In the genomic region with DNA sequence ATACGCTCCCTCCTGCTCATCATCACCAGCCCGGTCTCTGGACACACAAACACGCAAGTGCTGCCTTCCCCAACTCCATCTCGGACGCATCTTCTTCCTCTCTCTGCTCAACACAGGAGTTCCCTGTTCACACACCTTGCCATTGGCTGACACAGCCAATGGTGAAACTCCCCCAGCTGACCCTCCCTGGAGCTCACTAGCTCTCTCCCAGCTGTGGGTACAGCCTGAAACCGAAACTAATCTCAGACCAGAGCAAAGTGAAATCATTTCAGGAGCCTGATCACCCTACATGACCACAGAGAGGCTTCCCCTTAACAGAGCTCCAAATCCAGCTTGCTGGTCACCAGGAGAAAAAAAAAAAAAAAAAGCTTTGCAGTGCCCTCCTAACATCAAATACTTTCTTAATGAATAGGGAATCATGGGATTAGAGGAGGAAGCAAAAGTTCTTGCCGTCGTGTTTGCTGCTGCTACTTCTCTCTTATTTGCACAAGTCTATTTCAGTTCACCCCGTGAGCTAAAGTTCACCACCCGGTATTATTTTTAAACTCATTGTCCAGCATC, we compare ENCODE assay signal across 8 cellular contexts. TPM values are rescaled to one million over a fixed set of nuclear protein-coding genes. Genes with fewer than 3 reads are reported as not detected.
DNase-seq lines count a peak whose midpoint lies in the region; ATAC-seq, FAIRE-seq and TF ChIP-seq lines count a peak whose summit lies in the region.

No MANE protein-coding gene starts in this region.

- TF ChIP-seq RAD21 in K562 (CRISPR knock-in tag; conservative IDR thresholded peaks at IDR 0.05 in 1 of 2, IDR thresholded peaks at IDR 0.05 in 1 of 2), result no peak

- H3K36me3 Mint-ChIP-seq in stimulated activated memory B cell treated with anti-CD40 and anti-IgM and Interleukin-4, amounts not matched to agents 10 μg/mL and 1 μg/mL and 100 μg/mL, for 72 hours, result no peaks in the 10 kb centered on the region

- peak; percentile 45 for DNase-seq in DMS79 (lab: John Stamatoyannopoulos, UW)
- peak; percentile 75 for DNase-seq in PC-3
- peak in 2 of 4 experiments; percentile 46 to 53 for DNase-seq in K562 (ENCODE audit: extremely low read depth in 1 of 4, low spot score in 3 of 4)
- no peak for DNase-seq in keratinocyte (ENCODE audit: low read depth, low spot score)
- no peak for DNase-seq in T1000 (lab: John Stamatoyannopoulos, UW)

- peaks cover 51% of the 10 kb centered on the region for H3K27me3 Mint-ChIP-seq in stimulated activated memory B cell treated with anti-CD40 and anti-IgM and Interleukin-4, amounts not matched to agents 10 μg/mL and 1 μg/mL and 100 μg/mL, for 72 hours

- H3K9ac ChIP-seq in PC-3 (ENCODE audit: low read length), result peak overlapping the region; percentile 72
- peak overlapping the region in 1 of 2 experiments; percentile 15; a peak in 1 of 4 replicates for H3K9ac ChIP-seq in K562 (ENCODE audit: insufficient read depth in 1 of 2, low read depth in 2 of 2, low read length in 2 of 2)
- H3K9ac ChIP-seq in keratinocyte (ENCODE audit: control insufficient read depth, extremely low read depth, insufficient read depth, low read length), result peak overlapping the region; percentile 56

- H4K20me1 ChIP-seq in PC-3 (ENCODE audit: low read length), result no peaks in the 10 kb centered on the region
- no peaks in the 10 kb centered on the region for H4K20me1 ChIP-seq in K562 (replicated peaks; ENCODE audit: control insufficient read depth, insufficient read depth, low read length)
- H4K20me1 ChIP-seq in keratinocyte (ENCODE audit: control insufficient read depth, extremely low read depth, insufficient read depth, low read length), result no peaks in the 10 kb centered on the region

- 21% methylated on average over 8 of the region's 10 CpGs for WGBS in K562 (ENCODE audit: insufficient coverage, low coverage, missing lambda C conversion rate)

- H3K9me3 Mint-ChIP-seq in stimulated activated memory B cell treated with anti-CD40 and anti-IgM and Interleukin-4, amounts not matched to agents 10 μg/mL and 1 μg/mL and 100 μg/mL, for 72 hours, result no peaks in the 10 kb centered on the region

- H3K27ac ChIP-seq in PC-3 (ENCODE audit: low read length) (peak overlapping the region; percentile 98), K562 (ENCODE audit: extremely low read depth, low read depth, low read length) (no peak overlapping the region), keratinocyte (ENCODE audit: control insufficient read depth, insufficient read depth, low read length) (peak overlapping the region; percentile 53)

- CTCF ChIA-PET in PC-3 (lab: Charles Lee) (interaction anchor here (0.6 to 3.1 kb wide), 8 partner anchors 9 to 72 kb away, joined by 3 to 12 read pairs (median 4); partner anchors contain the start of gene CUEDC1), K562 (lab: Yijun Ruan, JAX; ENCODE audit: low intra/inter-chr PET ratio) (no interaction called here)

- H3K9me3 ChIP-seq in PC-3 (ENCODE audit: low read length), result no peaks in the 10 kb centered on the region
- no peaks in the 10 kb centered on the region for H3K9me3 ChIP-seq in K562 (replicated peaks; ENCODE audit: control insufficient read depth, insufficient read depth, low read depth, low read length)
- no peaks in the 10 kb centered on the region for H3K9me3 ChIP-seq in keratinocyte (ENCODE audit: control insufficient read depth, low read depth, low read length)

- peak overlapping the region; percentile 73 for H3K4me3 Mint-ChIP-seq in stimulated activated memory B cell treated with anti-CD40 and anti-IgM and Interleukin-4, amounts not matched to agents 10 μg/mL and 1 μg/mL and 100 μg/mL, for 72 hours

- H2AFZ ChIP-seq in PC-3 (ENCODE audit: low read length), result peak overlapping the region; percentile 11
- H2AFZ ChIP-seq in K562 (ENCODE audit: low read depth, low read length), result peak overlapping the region; percentile 57
- H2AFZ ChIP-seq in keratinocyte (ENCODE audit: control insufficient read depth, low read length), result peak overlapping the region; percentile 6

- H3K4me1 ChIP-seq in PC-3 (ENCODE audit: insufficient read depth, low read length) (peaks cover 74% of the 10 kb centered on the region), K562 (replicated peaks in 1 of 2; ENCODE audit: control insufficient read depth in 2 of 2, insufficient read depth in 2 of 2, low read length in 2 of 2) (peaks cover 12 to 34% of the 10 kb centered on the region in 2 experiments; a peak in 4 of 5 replicates), keratinocyte (ENCODE audit: control insufficient read depth, extremely low read depth, insufficient read depth, low read length) (peaks cover 50% of the 10 kb centered on the region)

- dilution Hi-C loops in keratinocyte (cut with MboI; ENCODE audit: extremely low pct_ligation_motif_present, low sequenced_read_pairs), result no loop called here

- H3K9me1 ChIP-seq in K562 (ENCODE audit: control insufficient read depth, insufficient read depth, low read length) (no peaks in the 10 kb centered on the region), keratinocyte (ENCODE audit: control insufficient read depth, extremely low read depth, insufficient read depth, low read length) (no peaks in the 10 kb centered on the region)

- ATAC-seq in GM19455 (IDR thresholded peaks at IDR 0.05; ENCODE audit: unreplicated experiment) (peak; percentile 70), HG03442 (IDR thresholded peaks at IDR 0.05; ENCODE audit: unreplicated experiment) (peak; percentile 87), PC-3 (peak; percentile 18), K562 (peak; percentile 62)
- ATAC-seq in stimulated activated memory B cell treated with anti-CD40 and anti-IgM and Interleukin-4, amounts not matched to agents 10 μg/mL and 1 μg/mL and 100 μg/mL, for 72 hours, result peak; percentile 95

- BruUV-seq in PC-3 (replicated peaks; lab: Mats Ljungman, UMichigan) (no TSS peak), K562 (replicated peaks; lab: Mats Ljungman, UMichigan) (no TSS peak)

- TF ChIP-seq POLR2A in K562 (conservative IDR thresholded peaks at IDR 0.05), result no peak

- H3K4me3 ChIP-seq in PC-3 (ENCODE audit: low read length) (peak overlapping the region; percentile 55), K562 (no peak overlapping the region), keratinocyte (ENCODE audit: control insufficient read depth in 2 of 3, extremely low read depth in 1 of 3, insufficient read depth in 2 of 3, low read depth in 1 of 3, low read length in 3 of 3) (peak overlapping the region in 2 of 3 experiments; percentile 52 to 56)

- H3K79me2 ChIP-seq in PC-3 (ENCODE audit: low read length), result peaks cover 83% of the 10 kb centered on the region
- H3K79me2 ChIP-seq in K562 (ENCODE audit: control insufficient read depth, insufficient read depth, low read length), result no peaks in the 10 kb centered on the region
- peaks cover 16% of the 10 kb centered on the region for H3K79me2 ChIP-seq in keratinocyte (ENCODE audit: control insufficient read depth, insufficient read depth, low read length)

- H3K27me3 ChIP-seq in PC-3 (ENCODE audit: low read length) (no peaks in the 10 kb centered on the region), K562 (ENCODE audit: control insufficient read depth in 2 of 2, insufficient read depth in 2 of 2, low read length in 2 of 2) (peaks cover 0 to 3% of the 10 kb centered on the region in 2 experiments; a peak in 2 of 5 replicates), keratinocyte (ENCODE audit: control insufficient read depth, extremely low read depth, insufficient read depth, low read length) (no peaks in the 10 kb centered on the region)

- no peaks in the 10 kb centered on the region for H3K9me2 ChIP-seq in PC-3 (replicated peaks; ENCODE audit: low read length)

- peaks cover 18% of the 10 kb centered on the region for H3F3A ChIP-seq in PC-3 (ENCODE audit: low read length, unreplicated experiment)

- H3K4me2 ChIP-seq in PC-3 (ENCODE audit: low read length) (peak overlapping the region; percentile 84), K562 (ENCODE audit: insufficient read depth, low read length) (peak overlapping the region; percentile 52; the same call in 1 of the 2 replicates), keratinocyte (ENCODE audit: control insufficient read depth, extremely low read depth, insufficient read depth, low read depth, low read length) (peak overlapping the region; percentile 87)

- TF ChIP-seq CTCF in PC-3 (conservative IDR thresholded peaks at IDR 0.05; ENCODE audit: low read depth, low read length) (no peak), K562 (IDR thresholded peaks at IDR 0.05 in 2 of 3, conservative IDR thresholded peaks at IDR 0.05 in 1 of 3; ENCODE audit: insufficient read depth in 2 of 3, low read depth in 1 of 3, low read length in 3 of 3) (no peak), keratinocyte (optimal IDR thresholded peaks at IDR 0.05 in 1 of 3, IDR thresholded peaks at IDR 0.05 in 1 of 3, conservative IDR thresholded peaks at IDR 0.05 in 1 of 3; ENCODE audit: extremely low read depth in 1 of 3, insufficient read depth in 2 of 3, low read length in 3 of 3) (no peak)

- intact Hi-C loops in PC-3 (cut with micrococcal nuclease), result no loop called here
- intact Hi-C loops in K562 (cut with micrococcal nuclease), result no loop called here

- in situ Hi-C loops in K562 (cut with MboI), result no loop called here

- TF ChIP-seq EP300 in K562 (IDR thresholded peaks at IDR 0.05; ENCODE audit: low read length), result no peak

- peaks cover 54% of the 10 kb centered on the region for H3K4me1 Mint-ChIP-seq in stimulated activated memory B cell treated with anti-CD40 and anti-IgM and Interleukin-4, amounts not matched to agents 10 μg/mL and 1 μg/mL and 100 μg/mL, for 72 hours

- H3K36me3 ChIP-seq in PC-3 (ENCODE audit: low read depth, low read length) (no peaks in the 10 kb centered on the region), K562 (ENCODE audit: control insufficient read depth, insufficient read depth, low read length) (no peaks in the 10 kb centered on the region), keratinocyte (ENCODE audit: control insufficient read depth in 2 of 2, extremely low read depth in 1 of 2, insufficient read depth in 2 of 2, low read length in 2 of 2) (no peaks in the 10 kb centered on the region)

- POLR2A ChIA-PET in PC-3 (lab: Charles Lee; ENCODE audit: unreplicated experiment), result interaction anchor here (0.5 to 1.3 kb wide), 8 partner anchors 12 to 1353 kb away, joined by 3 to 12 read pairs (median 4); partner anchors contain the start of genes NOG and TRIM25
- POLR2A ChIA-PET in K562 (lab: Yijun Ruan, JAX), result interaction anchor here (0.8 to 1.3 kb wide), 2 partner anchors 11 to 50 kb away, joined by 3 to 6 read pairs; no protein-coding TSS in a partner anchor

- FAIRE-seq in K562 (lab: Jason Lieb, UNC) (no peak), keratinocyte (lab: Jason Lieb, UNC) (no peak)

- H3K27ac Mint-ChIP-seq in stimulated activated memory B cell treated with anti-CD40 and anti-IgM and Interleukin-4, amounts not matched to agents 10 μg/mL and 1 μg/mL and 100 μg/mL, for 72 hours, result no peak overlapping the region

RNA-seq across cellular contexts. Expression of gene CUEDC1, which starts 8.3 kb away (rescaled TPM):
- 31.6 and 53.4 TPM in 2 replicates for total RNA-seq in PC-3 (2014; rRNA removed)
- 3.9 and 5.6 TPM in 2 replicates for total RNA-seq in K562 (2011; cell fraction: chromatin; rRNA removed; ENCODE audit: low replicate concordance)
- 3.2 and 5.3 TPM in 2 replicates for total RNA-seq in K562 (2011; cell fraction: nucleolus; rRNA removed)
- total RNA-seq in K562 (2011; cell fraction: nucleoplasm; rRNA removed), result 2.2 and 2.3 TPM in 2 replicates
- 0.33 and 1.5 TPM in 2 replicates for total RNA-seq in K562 (2014; rRNA removed)
- 0.64 and 0.65 TPM in 2 replicates for total RNA-seq in K562 (2014; rRNA removed; fragmentation: Illumina TruSeq; extraction: Trizol)
- 0.62 and 0.94 TPM in 2 replicates for total RNA-seq in K562 (2015; rRNA removed; fragmentation: Illumina TruSeq; extraction: Trizol)
- total RNA-seq in K562 (2021), result 1.0 and 2.5 TPM in 2 replicates
- 1.7 and 2.0 TPM in 2 replicates for polyA plus RNA-seq in K562 (2011; rRNA removed)
- polyA plus RNA-seq in K562 (2011; cell fraction: cytosol; rRNA removed), result 1.6 and 1.8 TPM in 2 replicates
- polyA plus RNA-seq in K562 (2011; cell fraction: nucleus; rRNA removed), result 4.7 and 9.4 TPM in 2 replicates
- 0.42 and 2.3 TPM in 2 replicates for polyA plus RNA-seq in K562 (2012)
- 1.5 and 1.7 TPM in 2 replicates for polyA plus RNA-seq in K562 (2014; fragmentation: Illumina TruSeq; extraction: Trizol)
- polyA plus RNA-seq in K562 (2014; fragmentation: Nextera tagmentation; extraction: Ambion mirVana), result under 1 TPM in 1 of 2 experiments, not detected in 1; 0.20 TPM
- polyA plus RNA-seq in K562 (2014; rRNA removed), result 2.5 and 4.1 TPM in 2 replicates
- polyA minus RNA-seq in K562 (2011; rRNA and poly(A)+ RNA removed), result 0.75 and 1.4 TPM in 2 replicates
- 1.5 and 2.1 TPM in 2 replicates for polyA minus RNA-seq in K562 (2011; cell fraction: cytosol; rRNA and poly(A)+ RNA removed)
- polyA minus RNA-seq in K562 (2011; cell fraction: nucleus; rRNA and poly(A)+ RNA removed), result 1.6 and 1.7 TPM in 2 replicates
- polyA plus RNA-seq in keratinocyte, result 12.9 to 18.7 TPM (median 14.4 TPM) in 3 replicates
- 3.6 TPM for polyA plus RNA-seq in keratinocyte (2011; ENCODE audit: low read depth)
- 11.2 and 13.6 TPM in 2 replicates for polyA plus RNA-seq in keratinocyte (2011; cell fraction: cytosol; rRNA removed)
- 31.3 and 40.1 TPM in 2 replicates for polyA plus RNA-seq in keratinocyte (2011; cell fraction: nucleus; rRNA removed)
- 6.4 and 19.7 TPM in 2 replicates for polyA plus RNA-seq in keratinocyte (2012; ENCODE audit: low replicate concordance)
- 13.5 to 25.5 TPM (median 14.4 TPM) in 3 replicates for polyA minus RNA-seq in keratinocyte
- 18.4 TPM for polyA minus RNA-seq in keratinocyte (2011; cell fraction: cytosol; rRNA and poly(A)+ RNA removed)
- 13.1 and 14.2 TPM in 2 replicates for polyA minus RNA-seq in keratinocyte (2011; cell fraction: nucleus; rRNA and poly(A)+ RNA removed)

RNA-seq across cellular contexts. Expression of gene VEZF1, which starts 41.2 kb away (rescaled TPM):
- 70.1 and 78.1 TPM in 2 replicates for total RNA-seq in PC-3 (2014; rRNA removed)
- 10.2 and 22.1 TPM in 2 replicates for total RNA-seq in K562 (2011; cell fraction: chromatin; rRNA removed; ENCODE audit: low replicate concordance)
- total RNA-seq in K562 (2011; cell fraction: nucleolus; rRNA removed), result 8.3 and 9.2 TPM in 2 replicates
- 13.8 and 21.1 TPM in 2 replicates for total RNA-seq in K562 (2011; cell fraction: nucleoplasm; rRNA removed)
- 17.8 and 19.3 TPM in 2 replicates for total RNA-seq in K562 (2014; rRNA removed)
- total RNA-seq in K562 (2014; rRNA removed; fragmentation: Illumina TruSeq; extraction: Trizol), result 25.9 and 26.2 TPM in 2 replicates
- 26.2 and 26.8 TPM in 2 replicates for total RNA-seq in K562 (2015; rRNA removed; fragmentation: Illumina TruSeq; extraction: Trizol)
- 24.6 and 25.7 TPM in 2 replicates for total RNA-seq in K562 (2021)
- 18.2 and 22.1 TPM in 2 replicates for polyA plus RNA-seq in K562 (2011; rRNA removed)
- 14.7 and 15.8 TPM in 2 replicates for polyA plus RNA-seq in K562 (2011; cell fraction: cytosol; rRNA removed)
- 25.7 and 26.0 TPM in 2 replicates for polyA plus RNA-seq in K562 (2011; cell fraction: nucleus; rRNA removed)
- polyA plus RNA-seq in K562 (2012), result 21.9 and 25.5 TPM in 2 replicates
- 28.3 and 33.4 TPM in 2 replicates for polyA plus RNA-seq in K562 (2014; fragmentation: Illumina TruSeq; extraction: Trizol)
- 1 to 10 TPM; 9.5 to 9.8 TPM for polyA plus RNA-seq in K562 (2014; fragmentation: Nextera tagmentation; extraction: Ambion mirVana)
- polyA plus RNA-seq in K562 (2014; rRNA removed), result 12.3 and 15.5 TPM in 2 replicates
- 31.2 and 40.2 TPM in 2 replicates for polyA minus RNA-seq in K562 (2011; rRNA and poly(A)+ RNA removed)
- 18.1 and 19.2 TPM in 2 replicates for polyA minus RNA-seq in K562 (2011; cell fraction: cytosol; rRNA and poly(A)+ RNA removed)
- polyA minus RNA-seq in K562 (2011; cell fraction: nucleus; rRNA and poly(A)+ RNA removed), result 14.0 and 18.0 TPM in 2 replicates
- 13.7 to 25.3 TPM (median 22.8 TPM) in 3 replicates for polyA plus RNA-seq in keratinocyte
- 6.9 TPM for polyA plus RNA-seq in keratinocyte (2011; ENCODE audit: low read depth)
- polyA plus RNA-seq in keratinocyte (2011; cell fraction: cytosol; rRNA removed), result 14.0 and 21.3 TPM in 2 replicates
- 19.0 and 24.6 TPM in 2 replicates for polyA plus RNA-seq in keratinocyte (2011; cell fraction: nucleus; rRNA removed)
- polyA plus RNA-seq in keratinocyte (2012; ENCODE audit: low replicate concordance), result 10.7 and 25.3 TPM in 2 replicates
- polyA minus RNA-seq in keratinocyte, result 27.9 to 46.1 TPM (median 35.7 TPM) in 3 replicates
- 18.4 TPM for polyA minus RNA-seq in keratinocyte (2011; cell fraction: cytosol; rRNA and poly(A)+ RNA removed)
- polyA minus RNA-seq in keratinocyte (2011; cell fraction: nucleus; rRNA and poly(A)+ RNA removed), result 14.5 and 22.1 TPM in 2 replicates

Comparison
In these comparisons a context has a peak if more than half of its experiments do, and no peak if none do; other contexts are left out.
1. DNase-seq: peak in DMS79 (single experiment) and PC-3 (single experiment); none in keratinocyte (single experiment) and T1000 (single experiment).
2. ATAC-seq: peak in every context shown above with its lines; median percentile 95 in stimulated activated memory B cell treated with anti-CD40 and anti-IgM and Interleukin-4, amounts not matched to agents 10 μg/mL and 1 μg/mL and 100 μg/mL, for 72 hours; 87 in HG03442; 70 in GM19455; 62 in K562; 18 in PC-3.
3. H2AFZ ChIP-seq: peak in every context shown above with its lines; median percentile 57 in K562; 11 in PC-3; 6 in keratinocyte.
4. Peak in every context shown above with its lines, with median percentiles within 50 percentile points of each other: H3K4me2 ChIP-seq.